13 cellular contexts compared by ENCODE assay signal in genomic region chr3:73490453-73491311, GRCh38.
DNase-seq lines count a peak whose midpoint lies in the region; ATAC-seq and TF ChIP-seq lines count a peak whose summit lies in the region.
"Had no signal": no experiment of that assay in that cellular context is flagged by ENCODE, and none has a peak within 500 bp of the region (broad histone marks: within the 10 kb centered on the region; RNA-seq: fewer than 3 reads in every experiment).

No MANE protein-coding gene starts in this region.

- TF ChIP-seq CTCF in GM23338 (conservative IDR thresholded peaks at IDR 0.05; ENCODE audit: low read depth in 2 of 2) (no peak), nephron progenitor cell (IDR thresholded peaks at IDR 0.05) (no peak), dorsolateral prefrontal cortex (IDR thresholded peaks at IDR 0.05 in 54 of 56, conservative IDR thresholded peaks at IDR 0.05 in 2 of 56; ENCODE audit: low read depth in 1 of 56, partially characterized antibody in 56 of 56) (no peak)

- no peaks in the 10 kb centered on the region for H3K9me3 Mint-ChIP-seq in GM23338
- no peaks in the 10 kb centered on the region for H3K9me3 Mint-ChIP-seq in nephron progenitor cell
- H3K9me3 Mint-ChIP-seq: activated T-helper 2 cell treated with anti-CD3 and anti-CD28 coated beads, Interferon-gamma antibody, Interleukin-2, Interleukin-4, amounts not matched to agents 10 μg/mL and 5 μg/mL and 100 μg/mL, durations not matched to agents 14 hours and 24 hours and 36 hours had no signal

- peaks cover 61% of the 10 kb centered on the region for H3K4me1 Mint-ChIP-seq in GM23338
- H3K4me1 Mint-ChIP-seq in nephron progenitor cell: peaks cover 64% of the 10 kb centered on the region

- no peak overlapping the region for H3K27ac ChIP-seq in GM23338 (ENCODE audit: low read depth)
- no peak overlapping the region for H3K27ac ChIP-seq in dorsolateral prefrontal cortex
- H3K27ac ChIP-seq: vagina had no signal

- peak overlapping the region; percentile 56 for H3K4me2 ChIP-seq in GM23338

- H3K9me2 ChIP-seq in GM23338 (ENCODE audit: insufficient read depth): peaks cover 5% of the 10 kb centered on the region; the same call in 1 of the 2 replicates

- H3K36me3 ChIP-seq in GM23338 (ENCODE audit: insufficient read depth): no peaks in the 10 kb centered on the region
- H3K36me3 ChIP-seq: BE2C, vagina had no signal

- H3K79me2 ChIP-seq in GM23338 (replicated peaks; ENCODE audit: insufficient read depth): no peaks in the 10 kb centered on the region

- peak overlapping the region; percentile 32; the same call in 1 of the 3 replicates for H3K4me3 Mint-ChIP-seq in GM23338
- no peak overlapping the region for H3K4me3 Mint-ChIP-seq in nephron progenitor cell

- H3K4me1 ChIP-seq in GM23338 (ENCODE audit: insufficient read depth): peaks cover 37% of the 10 kb centered on the region

- intact Hi-C loops in Right ventricle myocardium superior (cut with DNase I) (no loop called here), dorsolateral prefrontal cortex (cut with DNase I) (no loop called here)

- ATAC-seq in GM23338: peak; percentile 91
- ATAC-seq in Right ventricle myocardium superior (ENCODE audit: poor library complexity): peak; percentile 84
- no peak for ATAC-seq in HG03175 (IDR thresholded peaks at IDR 0.05; ENCODE audit: unreplicated experiment)
- no peak for ATAC-seq in HG02588 (IDR thresholded peaks at IDR 0.05; ENCODE audit: unreplicated experiment)

- H3K36me3 Mint-ChIP-seq in GM23338 (ENCODE audit: low read depth) (no peaks in the 10 kb centered on the region), nephron progenitor cell (ENCODE audit: low read depth) (no peaks in the 10 kb centered on the region)

- H2AFZ ChIP-seq in GM23338: no peak overlapping the region

- H3K27me3 ChIP-seq in GM23338 (ENCODE audit: insufficient read depth): no peaks in the 10 kb centered on the region
- no peaks in the 10 kb centered on the region for H3K27me3 ChIP-seq in dorsolateral prefrontal cortex
- H3K27me3 ChIP-seq: BE2C, vagina had no signal

- H3K4me3 ChIP-seq in GM23338 (peak overlapping the region; percentile 11; the same call in 1 of the 2 replicates), dorsolateral prefrontal cortex (no peak overlapping the region)
- H3K4me3 ChIP-seq: vagina had no signal

- H3K27ac Mint-ChIP-seq in GM23338: peak overlapping the region; percentile 67
- H3K27ac Mint-ChIP-seq in nephron progenitor cell: peak overlapping the region; percentile 89
- H3K27ac Mint-ChIP-seq: activated T-helper 2 cell treated with anti-CD3 and anti-CD28 coated beads, Interferon-gamma antibody, Interleukin-2, Interleukin-4, amounts not matched to agents 10 μg/mL and 5 μg/mL and 100 μg/mL, durations not matched to agents 14 hours and 24 hours and 36 hours had no signal

- DNase-seq in GM23338 (ENCODE audit: low spot score) (peak; percentile 73), T1000 (lab: John Stamatoyannopoulos, UW) (peak; percentile 72), Right ventricle myocardium superior (peak; percentile 65), nephron progenitor cell (peak; percentile 44), dorsolateral prefrontal cortex (no peak), NCI-H2107 (lab: John Stamatoyannopoulos, UW) (no peak)
- DNase-seq: BE2C, NCI-H1930, posterior cingulate gyrus had no signal

- H4K20me1 ChIP-seq in GM23338 (replicated peaks; ENCODE audit: insufficient read depth): no peaks in the 10 kb centered on the region

- no peaks in the 10 kb centered on the region for H3F3A ChIP-seq in GM23338 (replicated peaks; ENCODE audit: low read depth)

- no peaks in the 10 kb centered on the region for H3K27me3 Mint-ChIP-seq in GM23338 (ENCODE audit: insufficient read depth, low read depth, poor library complexity)
- H3K27me3 Mint-ChIP-seq in nephron progenitor cell (ENCODE audit: low read depth, poor library complexity): peaks cover 3% of the 10 kb centered on the region

TF ChIP-seq in GM23338, 12 proteins besides CTCF, POLR2A, EP300 and RAD21:
- TF ChIP-seq STAT1 (IDR thresholded peaks at IDR 0.05; ENCODE audit: unreplicated experiment): no peak
- TF ChIP-seq REST (IDR thresholded peaks at IDR 0.05; ENCODE audit: unreplicated experiment): no peak
- TF ChIP-seq JUNB (IDR thresholded peaks at IDR 0.05; ENCODE audit: unreplicated experiment): no peak
- TF ChIP-seq EZH2phosphoT487 (IDR thresholded peaks at IDR 0.05; ENCODE audit: unreplicated experiment): no peak
- no peak for TF ChIP-seq ETS1 (IDR thresholded peaks at IDR 0.05)
- no peak for TF ChIP-seq EZH2 (IDR thresholded peaks at IDR 0.05; ENCODE audit: low read depth, unreplicated experiment)
- TF ChIP-seq NANOG (IDR thresholded peaks at IDR 0.05; ENCODE audit: borderline replicate concordance): no peak

Comparison
In these comparisons a context has a peak if more than half of its experiments do, and no peak if none do; other contexts are left out.
1. ATAC-seq: peak in GM23338 (single experiment) and Right ventricle myocardium superior (single experiment); none in HG03175 (single experiment) and HG02588 (single experiment).
2. DNase-seq: peak in GM23338 (single experiment), T1000 (single experiment), Right ventricle myocardium superior (single experiment) and nephron progenitor cell (single experiment); none in dorsolateral prefrontal cortex (0 of 10) and NCI-H2107 (single experiment).